In genomic region chrX:3842822-3843521, GRCh38 we compare ENCODE assay signal across 8 cellular contexts.
A peak's percentile ranks its signal among the peaks of the same experiment; 100 is the strongest.
DNase-seq lines count a peak whose midpoint lies in the region; ATAC-seq and TF ChIP-seq lines count a peak whose summit lies in the region.
"Not testable (repeated sequence)": the region's sequence is repeated elsewhere in the genome, so short reads cannot be mapped to it uniquely, and the experiment has no call there.

No MANE protein-coding gene starts in this region.

- H3K27ac ChIP-seq in PC-3 (ENCODE audit: low read length); naive thymus-derived CD4-positive, alpha-beta T cell (ENCODE audit: low read depth, low read length): not testable (repeated sequence)

- H3K4me3 ChIP-seq in H7 (ENCODE audit: insufficient read depth, low read depth, low read length) (peak overlapping the region; percentile 40), PC-3 (ENCODE audit: low read length) (peak overlapping the region; percentile 42; the same call in 1 of the 2 replicates), epithelial cell of esophagus (ENCODE audit: low read length) (peak overlapping the region; percentile 29)
- H3K4me3 ChIP-seq in naive thymus-derived CD4-positive, alpha-beta T cell (ENCODE audit: low read length): not testable (repeated sequence)

- TF ChIP-seq CTCF in PC-3 (conservative IDR thresholded peaks at IDR 0.05; ENCODE audit: low read depth, low read length); epithelial cell of esophagus (IDR thresholded peaks at IDR 0.05; ENCODE audit: insufficient read depth, low read depth, low read length, missing control alignments): not testable (repeated sequence)

- peak overlapping the region; percentile 77 to 83 for H3K4me3 Mint-ChIP-seq in activated T-cell treated with anti-CD3 and anti-CD28 coated beads, Interleukin-2, amount 50 U/mL, for 72 hours
- peak overlapping the region in 7 of 10 donors; percentile 27 to 82 (median 71) for H3K4me3 Mint-ChIP-seq in naive thymus-derived CD4-positive, alpha-beta T cell
- peak overlapping the region; percentile 64 to 77 for H3K4me3 Mint-ChIP-seq in stimulated activated naive CD8-positive, alpha-beta T cell treated with anti-CD3 and anti-CD28 coated beads, Interleukin-15, amount 100 ng/mL, for 72 hours

- H3K27me3 ChIP-seq in H7 (ENCODE audit: control insufficient read depth, insufficient read depth, low read length); PC-3 (ENCODE audit: low read length); naive thymus-derived CD4-positive, alpha-beta T cell (ENCODE audit: control insufficient read depth in 2 of 2, insufficient read depth in 2 of 2, low read length in 2 of 2): not testable (repeated sequence)

- H4K20me1 ChIP-seq in PC-3 (ENCODE audit: low read length): not testable (repeated sequence)

- H3K9ac ChIP-seq in PC-3 (ENCODE audit: low read length): not testable (repeated sequence)

- intact Hi-C loops in PC-3 (cut with micrococcal nuclease); naive thymus-derived CD4-positive, alpha-beta T cell (cut with micrococcal nuclease): not testable (repeated sequence)

- H3K27ac Mint-ChIP-seq in activated T-cell treated with anti-CD3 and anti-CD28 coated beads, Interleukin-2, amount 50 U/mL, for 72 hours; naive thymus-derived CD4-positive, alpha-beta T cell; stimulated activated naive CD8-positive, alpha-beta T cell treated with anti-CD3 and anti-CD28 coated beads, Interleukin-15, amount 100 ng/mL, for 72 hours: not testable (repeated sequence)

- DNase-seq in H7; PC-3; epithelial cell of esophagus (ENCODE audit: low read depth): not testable (repeated sequence)
- DNase-seq in activated T-cell treated with anti-CD3 and anti-CD28 coated beads, Interleukin-2, amount 50 U/mL, for 72 hours: peak; percentile 23 to 45
- peak in 8 of 9 donors; percentile 7 to 36 (median 24) for DNase-seq in naive thymus-derived CD4-positive, alpha-beta T cell
- DNase-seq in stimulated activated naive CD8-positive, alpha-beta T cell treated with anti-CD3 and anti-CD28 coated beads, Interleukin-15, amount 100 ng/mL, for 72 hours: peak; percentile 1 to 21

- H3K36me3 Mint-ChIP-seq in activated T-cell treated with anti-CD3 and anti-CD28 coated beads, Interleukin-2, amount 50 U/mL, for 72 hours (ENCODE audit: insufficient read depth in 2 of 2); naive thymus-derived CD4-positive, alpha-beta T cell: not testable (repeated sequence)

- not testable (repeated sequence) for BruUV-seq in PC-3 (replicated peaks; lab: Mats Ljungman, UMichigan)

- not testable (repeated sequence) for H3K4me2 ChIP-seq in PC-3 (ENCODE audit: low read length)

- not testable (repeated sequence) for H3K27me3 Mint-ChIP-seq in activated T-cell treated with anti-CD3 and anti-CD28 coated beads, Interleukin-2, amount 50 U/mL, for 72 hours (ENCODE audit: low read depth); naive thymus-derived CD4-positive, alpha-beta T cell; stimulated activated naive CD8-positive, alpha-beta T cell treated with anti-CD3 and anti-CD28 coated beads, Interleukin-15, amount 100 ng/mL, for 72 hours

- H3K4me1 Mint-ChIP-seq in activated T-cell treated with anti-CD3 and anti-CD28 coated beads, Interleukin-2, amount 50 U/mL, for 72 hours (ENCODE audit: low read depth); naive thymus-derived CD4-positive, alpha-beta T cell; stimulated activated naive CD8-positive, alpha-beta T cell treated with anti-CD3 and anti-CD28 coated beads, Interleukin-15, amount 100 ng/mL, for 72 hours: not testable (repeated sequence)

- POLR2A ChIA-PET in PC-3 (lab: Charles Lee; ENCODE audit: unreplicated experiment); naive thymus-derived CD4-positive, alpha-beta T cell (lab: Charles Lee): not testable (repeated sequence)

- not testable (repeated sequence) for H3K9me3 Mint-ChIP-seq in activated T-cell treated with anti-CD3 and anti-CD28 coated beads, Interleukin-2, amount 50 U/mL, for 72 hours; naive thymus-derived CD4-positive, alpha-beta T cell; stimulated activated naive CD8-positive, alpha-beta T cell treated with anti-CD3 and anti-CD28 coated beads, Interleukin-15, amount 100 ng/mL, for 72 hours

- H3K79me2 ChIP-seq in PC-3 (ENCODE audit: low read length): not testable (repeated sequence)

- not testable (repeated sequence) for H3K36me3 ChIP-seq in H7 (replicated peaks; ENCODE audit: control insufficient read depth, insufficient read depth, low read length); PC-3 (ENCODE audit: low read depth, low read length); naive thymus-derived CD4-positive, alpha-beta T cell (ENCODE audit: control insufficient read depth in 2 of 3, insufficient read depth in 3 of 3, low read length in 3 of 3)

- H3K9me2 ChIP-seq in PC-3 (replicated peaks; ENCODE audit: low read length): not testable (repeated sequence)

- CTCF ChIA-PET in PC-3 (lab: Charles Lee); naive thymus-derived CD4-positive, alpha-beta T cell (lab: Charles Lee): not testable (repeated sequence)

- H3K4me1 ChIP-seq in PC-3 (ENCODE audit: insufficient read depth, low read length); naive thymus-derived CD4-positive, alpha-beta T cell (ENCODE audit: control insufficient read depth in 2 of 2, insufficient read depth in 2 of 2, low read length in 2 of 2): not testable (repeated sequence)

- not testable (repeated sequence) for H3F3A ChIP-seq in PC-3 (ENCODE audit: low read length, unreplicated experiment)

- H2AFZ ChIP-seq in PC-3 (ENCODE audit: low read length): not testable (repeated sequence)

- ATAC-seq in GM18520 (IDR thresholded peaks at IDR 0.05; ENCODE audit: unreplicated experiment): peak; percentile 41
- peak; percentile 85 for ATAC-seq in HG03432 (IDR thresholded peaks at IDR 0.05; ENCODE audit: unreplicated experiment)
- peak; percentile 79 for ATAC-seq in PC-3
- peak; percentile 56 to 77 for ATAC-seq in activated T-cell treated with anti-CD3 and anti-CD28 coated beads, Interleukin-2, amount 50 U/mL, for 72 hours (replicated peaks in 1 of 2)
- ATAC-seq in naive thymus-derived CD4-positive, alpha-beta T cell: peak; percentile 55
- peak; percentile 81 for ATAC-seq in stimulated activated naive CD8-positive, alpha-beta T cell treated with anti-CD3 and anti-CD28 coated beads, Interleukin-15, amount 100 ng/mL, for 72 hours

- not testable (repeated sequence) for H3K9me3 ChIP-seq in PC-3 (ENCODE audit: low read length); naive thymus-derived CD4-positive, alpha-beta T cell (ENCODE audit: control insufficient read depth in 2 of 3, low read length in 3 of 3)
